14 cellular contexts compared by ENCODE assay signal in the genomic region with DNA sequence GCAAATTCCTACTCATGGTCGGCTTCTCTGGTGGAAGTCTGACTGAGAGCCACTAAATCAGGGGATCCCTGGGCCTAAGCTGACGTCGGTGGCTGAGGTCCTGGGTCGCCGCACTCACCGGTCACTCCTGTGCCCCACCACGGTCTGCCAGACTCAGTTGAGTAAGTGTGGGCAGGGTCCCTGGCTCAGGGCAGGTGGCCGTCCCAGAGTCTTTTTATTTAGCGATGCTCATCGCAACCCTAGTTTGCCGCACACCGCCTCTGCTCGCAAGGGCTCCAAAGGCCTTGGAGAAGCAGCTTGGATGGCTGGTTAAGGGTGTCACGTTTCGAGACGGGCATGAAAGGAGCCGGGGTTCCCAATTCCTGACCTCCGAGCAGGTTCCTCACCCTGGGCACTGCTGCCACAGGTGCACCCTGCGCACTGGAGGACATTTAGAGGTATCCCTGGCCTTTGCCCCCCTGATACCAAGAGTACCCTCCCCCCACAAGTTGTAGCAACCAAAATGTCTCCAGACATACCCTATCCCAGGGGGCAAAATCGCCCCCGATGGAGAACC. TPM values are rescaled to one million over a fixed set of nuclear protein-coding genes. Genes with fewer than 3 reads are reported as not detected.
DNase-seq lines count a peak whose midpoint lies in the region; ATAC-seq, FAIRE-seq and TF ChIP-seq lines count a peak whose summit lies in the region.
"Had no signal": no experiment of that assay in that cellular context is flagged by ENCODE, and none has a peak within 500 bp of the region (broad histone marks: within the 10 kb centered on the region; RNA-seq: fewer than 3 reads in every experiment).

No MANE protein-coding gene starts in this region.

- H2BK15ac ChIP-seq in neuronal stem cell (ENCODE audit: low read length), result no peak overlapping the region

- no peak overlapping the region for H2AFZ ChIP-seq in neuronal stem cell (ENCODE audit: low read length)

- H3K9ac ChIP-seq in neuronal stem cell (ENCODE audit: low read depth, low read length, poor library complexity), result no peak overlapping the region

- no peak overlapping the region for H4K8ac ChIP-seq in neuronal stem cell (ENCODE audit: low read depth, low read length)

- no peak overlapping the region for H2BK120ac ChIP-seq in neuronal stem cell (ENCODE audit: low read depth, low read length)

- H2AK5ac ChIP-seq in neuronal stem cell (ENCODE audit: low read depth, low read length), result no peak overlapping the region

- no peak overlapping the region for H2BK12ac ChIP-seq in neuronal stem cell (ENCODE audit: low read length)

- H3K4me1 ChIP-seq in right atrium auricular region, result peaks cover 0 to 9% of the 10 kb centered on the region in 2 donors
- H3K4me1 ChIP-seq in neuronal stem cell (ENCODE audit: control insufficient read depth in 2 of 2, insufficient read depth in 1 of 2, low read depth in 1 of 2, low read length in 2 of 2), result no peaks in the 10 kb centered on the region
- H3K4me1 ChIP-seq: A549, BE2C had no signal

- H2BK5ac ChIP-seq in neuronal stem cell (ENCODE audit: low read length), result no peak overlapping the region

- intact Hi-C loops in left cardiac atrium (cut with DNase I) (loop anchor here in 1 of 2 donors (10.0 kb wide), 1 partner anchor 1078 kb away; no protein-coding TSS in a partner anchor), posterior vena cava (cut with DNase I) (loop anchor here in 1 of 2 donors (10.0 kb wide), 1 partner anchor 198 kb away; a partner anchor contains a TSS)

- TF ChIP-seq CTCF in right atrium auricular region (IDR thresholded peaks at IDR 0.05), result no peak

- no peak overlapping the region for H3K23ac ChIP-seq in neuronal stem cell (ENCODE audit: low read depth, low read length, poor library complexity)

- no peak overlapping the region for H3K27ac ChIP-seq in right atrium auricular region
- no peak overlapping the region for H3K27ac ChIP-seq in neuronal stem cell (replicated peaks; ENCODE audit: low read length)
- H3K27ac ChIP-seq: A549, C4-2B, HL-60 had no signal

- peak overlapping the region; percentile 13 for H3K18ac ChIP-seq in neuronal stem cell (ENCODE audit: low read length)

- DNase-seq in right atrium auricular region (ENCODE audit: low spot score) (peak; percentile 9), left cardiac atrium (no peak), islet precursor cell (peak; percentile 44), neuronal stem cell (ENCODE audit: low spot score) (no peak), urothelium cell line (ENCODE audit: low spot score) (no peak), posterior vena cava (ENCODE audit: low spot score) (no peak)
- DNase-seq: BE2C; CD4-positive, alpha-beta memory T cell; DMS79; GOT3 had no signal

- H3K79me1 ChIP-seq in neuronal stem cell (ENCODE audit: low read depth, low read length), result no peaks in the 10 kb centered on the region

- H3K9me3 ChIP-seq in right atrium auricular region (no peaks in the 10 kb centered on the region), neuronal stem cell (replicated peaks in 1 of 2; ENCODE audit: control insufficient read depth in 2 of 2, insufficient read depth in 1 of 2, low read depth in 1 of 2, low read length in 2 of 2) (peaks cover 0 to 3% of the 10 kb centered on the region in 2 donors)
- H3K9me3 ChIP-seq: A549, BE2C had no signal

- H3K14ac ChIP-seq in neuronal stem cell (ENCODE audit: low read length), result no peak overlapping the region

- no peak overlapping the region for H3K4ac ChIP-seq in neuronal stem cell (ENCODE audit: low read length)

- ATAC-seq in left cardiac atrium, result no peak

- no CpG with 5 or more reads among the region's 21 CpGs for WGBS in neuronal stem cell (ENCODE audit: extremely low coverage in 2 of 2, insufficient read length in 2 of 2, insufficient replicate concordance in 1 of 2), 2 donors

- FAIRE-seq in urothelium cell line (lab: Jason Lieb, UNC), result no peak
- FAIRE-seq: A549, GM12878 had no signal

- no peak overlapping the region for H4K91ac ChIP-seq in neuronal stem cell (ENCODE audit: low read depth, low read length, poor library complexity)

- H3K36me3 ChIP-seq in right atrium auricular region, result no peaks in the 10 kb centered on the region
- H3K36me3 ChIP-seq in neuronal stem cell (replicated peaks in 1 of 2; ENCODE audit: control insufficient read depth in 2 of 2, insufficient read depth in 2 of 2, low read length in 2 of 2), result no peaks in the 10 kb centered on the region
- H3K36me3 ChIP-seq: BE2C had no signal

- H3K4me2 ChIP-seq in neuronal stem cell (ENCODE audit: insufficient read depth, low read length, poor library complexity, severe bottlenecking), result no peak overlapping the region
- H3K4me2 ChIP-seq: A549 had no signal

- H3K4me3 ChIP-seq in right atrium auricular region (no peak overlapping the region), neuronal stem cell (ENCODE audit: low read length in 2 of 2) (no peak overlapping the region)
- H3K4me3 ChIP-seq: A549, GM12878 had no signal

- no peaks in the 10 kb centered on the region for H3K27me3 ChIP-seq in right atrium auricular region
- H3K27me3 ChIP-seq in neuronal stem cell (ENCODE audit: control insufficient read depth in 3 of 3, insufficient read depth in 3 of 3, low read depth in 1 of 3, low read length in 3 of 3), result peaks cover 0 to 11% (median 0%) of the 10 kb centered on the region in 3 experiments
- H3K27me3 ChIP-seq: BE2C had no signal

RNA-seq across cellular contexts. Expression of a gene that starts 59.9 kb away (rescaled TPM):
- 10 to 100 TPM; 21.2 to 21.4 TPM for total RNA-seq in right atrium auricular region
- 10 to 100 TPM; 23.2 to 29.3 TPM for total RNA-seq in left cardiac atrium
- polyA plus RNA-seq in neuronal stem cell (2013, experiment 1 of 2), result 21.5 TPM
- 21.4 TPM for polyA plus RNA-seq in neuronal stem cell (2013, experiment 2 of 2)
- total RNA-seq in posterior vena cava, result 10 to 100 TPM; 31.6 to 35.2 TPM

Comparison
In these comparisons a context has a peak if more than half of its experiments do, and no peak if none do; other contexts are left out.
1. DNase-seq: peak in right atrium auricular region (single experiment) and islet precursor cell (single experiment); none in left cardiac atrium (single experiment), neuronal stem cell (single experiment), urothelium cell line (single experiment) and posterior vena cava (single experiment).